In genomic region chr18:5890606-5891360, GRCh38 we compare ENCODE assay signal across 2 cellular contexts.
TF ChIP-seq lines count a peak whose summit lies in the region.

No MANE protein-coding gene starts in this region.

TF ChIP-seq in IMR-90, 13 proteins besides CTCF, POLR2A, EP300 and RAD21:
- TF ChIP-seq RFX5 (IDR thresholded peaks at IDR 0.05; ENCODE audit: low read depth, low read length) = no peak
- TF ChIP-seq, protein P1, sequence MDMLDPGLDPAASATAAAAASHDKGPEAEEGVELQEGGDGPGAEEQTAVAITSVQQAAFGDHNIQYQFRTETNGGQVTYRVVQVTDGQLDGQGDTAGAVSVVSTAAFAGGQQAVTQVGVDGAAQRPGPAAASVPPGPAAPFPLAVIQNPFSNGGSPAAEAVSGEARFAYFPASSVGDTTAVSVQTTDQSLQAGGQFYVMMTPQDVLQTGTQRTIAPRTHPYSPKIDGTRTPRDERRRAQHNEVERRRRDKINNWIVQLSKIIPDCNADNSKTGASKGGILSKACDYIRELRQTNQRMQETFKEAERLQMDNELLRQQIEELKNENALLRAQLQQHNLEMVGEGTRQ (IDR thresholded peaks at IDR 0.05; ENCODE audit: low read depth, low read length) = no peak
- no peak for TF ChIP-seq SMC3 (IDR thresholded peaks at IDR 0.05; ENCODE audit: low read depth, low read length)
- no peak for TF ChIP-seq RCOR1 (IDR thresholded peaks at IDR 0.05; ENCODE audit: insufficient replicate concordance, low read length)

TF ChIP-seq in GM12878, 131 proteins besides CTCF, POLR2A, EP300 and RAD21:
- TF ChIP-seq REST (IDR thresholded peaks at IDR 0.05; ENCODE audit: low read depth, low read length) (no peak), RFX5 (IDR thresholded peaks at IDR 0.05; ENCODE audit: low read depth, low read length) (no peak), SUPT20H (IDR thresholded peaks at IDR 0.05; ENCODE audit: borderline replicate concordance, control insufficient read depth, low read depth, low read length) (no peak), HCFC1 (IDR thresholded peaks at IDR 0.05; ENCODE audit: low read length) (no peak), SMAD1 (IDR thresholded peaks at IDR 0.05; ENCODE audit: low read depth, partially characterized antibody) (no peak), ZNF274 (IDR thresholded peaks at IDR 0.05; ENCODE audit: insufficient read depth, insufficient read length) (no peak), TCF3 (IDR thresholded peaks at IDR 0.05; ENCODE audit: borderline replicate concordance, insufficient read depth, low read depth, low read length) (no peak), ATF7 (IDR thresholded peaks at IDR 0.05; ENCODE audit: low read depth) (no peak), CREM (IDR thresholded peaks at IDR 0.05; ENCODE audit: low read depth) (no peak), ZBTB11 (CRISPR knock-in tag; IDR thresholded peaks at IDR 0.05) (no peak), BACH1 (IDR thresholded peaks at IDR 0.05; ENCODE audit: borderline replicate concordance) (no peak), NR2F1 (conservative IDR thresholded peaks at IDR 0.05) (no peak)
- TF ChIP-seq, protein P2, sequence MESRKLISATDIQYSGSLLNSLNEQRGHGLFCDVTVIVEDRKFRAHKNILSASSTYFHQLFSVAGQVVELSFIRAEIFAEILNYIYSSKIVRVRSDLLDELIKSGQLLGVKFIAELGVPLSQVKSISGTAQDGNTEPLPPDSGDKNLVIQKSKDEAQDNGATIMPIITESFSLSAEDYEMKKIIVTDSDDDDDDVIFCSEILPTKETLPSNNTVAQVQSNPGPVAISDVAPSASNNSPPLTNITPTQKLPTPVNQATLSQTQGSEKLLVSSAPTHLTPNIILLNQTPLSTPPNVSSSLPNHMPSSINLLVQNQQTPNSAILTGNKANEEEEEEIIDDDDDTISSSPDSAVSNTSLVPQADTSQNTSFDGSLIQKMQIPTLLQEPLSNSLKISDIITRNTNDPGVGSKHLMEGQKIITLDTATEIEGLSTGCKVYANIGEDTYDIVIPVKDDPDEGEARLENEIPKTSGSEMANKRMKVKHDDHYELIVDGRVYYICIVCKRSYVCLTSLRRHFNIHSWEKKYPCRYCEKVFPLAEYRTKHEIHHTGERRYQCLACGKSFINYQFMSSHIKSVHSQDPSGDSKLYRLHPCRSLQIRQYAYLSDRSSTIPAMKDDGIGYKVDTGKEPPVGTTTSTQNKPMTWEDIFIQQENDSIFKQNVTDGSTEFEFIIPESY (IDR thresholded peaks at IDR 0.05) = no peak
